In genomic region chr17:35048685-35049379, GRCh38 we compare ENCODE assay signal across 15 cellular contexts. TPM values are rescaled to one million over a fixed set of nuclear protein-coding genes. Genes with fewer than 3 reads are reported as not detected.
DNase-seq lines count a peak whose midpoint lies in the region; TF ChIP-seq lines count a peak whose summit lies in the region.
"Had no signal": no experiment of that assay in that cellular context is flagged by ENCODE, and none has a peak within 500 bp of the region (broad histone marks: within the 10 kb centered on the region; RNA-seq: fewer than 3 reads in every experiment).

No MANE protein-coding gene starts in this region.

- H3K4me3 ChIP-seq in WERI-Rb-1 (ENCODE audit: low read depth, low read length) (no peak overlapping the region), spleen (no peak overlapping the region)
- H3K4me3 ChIP-seq: adrenal gland, GM12878 had no signal

- peaks cover 46 to 100% (median 71%) of the 10 kb centered on the region in 6 donors for H3K4me1 ChIP-seq in spleen

- no peaks in the 10 kb centered on the region for H3K9me3 Mint-ChIP-seq in activated CD4-positive, alpha-beta T cell treated with anti-CD3 and anti-CD28 coated beads, Interleukin-2, amount 10 ng/mL, durations not matched to agents 24 days and 14 days
- H3K9me3 Mint-ChIP-seq in nephron progenitor cell: no peaks in the 10 kb centered on the region
- H3K9me3 Mint-ChIP-seq: HFFc6 had no signal

- H3K27me3 Mint-ChIP-seq in activated CD4-positive, alpha-beta T cell treated with anti-CD3 and anti-CD28 coated beads, Interleukin-2, amount 10 ng/mL, durations not matched to agents 24 days and 14 days: no peaks in the 10 kb centered on the region
- H3K27me3 Mint-ChIP-seq in nephron progenitor cell (ENCODE audit: low read depth, poor library complexity): peaks cover 4% of the 10 kb centered on the region

- H3K36me3 Mint-ChIP-seq in activated CD4-positive, alpha-beta T cell treated with anti-CD3 and anti-CD28 coated beads, Interleukin-2, amount 10 ng/mL, durations not matched to agents 24 days and 14 days (ENCODE audit: low read depth): peaks cover 16% of the 10 kb centered on the region
- H3K36me3 Mint-ChIP-seq in nephron progenitor cell (ENCODE audit: low read depth): no peaks in the 10 kb centered on the region

- no peak for TF ChIP-seq POLR2A in spleen (IDR thresholded peaks at IDR 0.05)

- intact Hi-C loops in activated CD4-positive, alpha-beta T cell treated with anti-CD3 and anti-CD28 coated beads, Interleukin-2, amount 10 ng/mL, durations not matched to agents 24 days and 14 days (cut with micrococcal nuclease): loop anchor here (5.0 kb wide), 1 partner anchor 193 kb away; the partner anchor contains the start of gene SLFN5
- intact Hi-C loops in spleen (cut with DNase I; ENCODE audit: low total_unique reads): no loop called here

- H3K9me3 ChIP-seq in WERI-Rb-1 (ENCODE audit: severe bottlenecking) (no peaks in the 10 kb centered on the region), spleen (no peaks in the 10 kb centered on the region)
- H3K9me3 ChIP-seq: adrenal gland had no signal

- peak overlapping the region; percentile 28 for H3K4me3 Mint-ChIP-seq in activated CD4-positive, alpha-beta T cell treated with anti-CD3 and anti-CD28 coated beads, Interleukin-2, amount 10 ng/mL, durations not matched to agents 24 days and 14 days
- no peak overlapping the region for H3K4me3 Mint-ChIP-seq in nephron progenitor cell
- H3K4me3 Mint-ChIP-seq: HFFc6 had no signal

- TF ChIP-seq CTCF in WERI-Rb-1 (IDR thresholded peaks at IDR 0.05; ENCODE audit: low read depth, low read length): no peak
- no peak for TF ChIP-seq CTCF in spleen (IDR thresholded peaks at IDR 0.05 in 8 of 11, conservative IDR thresholded peaks at IDR 0.05 in 3 of 11)
- no peak for TF ChIP-seq CTCF in nephron progenitor cell (IDR thresholded peaks at IDR 0.05)

- H3K27ac ChIP-seq in WERI-Rb-1: peak overlapping the region; percentile 52
- H3K27ac ChIP-seq in cingulate gyrus (ENCODE audit: low read depth, low read length): peak overlapping the region; percentile 65
- H3K27ac ChIP-seq in spleen: peak overlapping the region in 6 of 8 donors; percentile 23 to 90 (median 88)
- H3K27ac ChIP-seq: adrenal gland had no signal

- 76 to 91% (median 86%) methylated on average over 3 of the region's 3 CpGs for WGBS in spleen, 5 donors

- H3K36me3 ChIP-seq in WERI-Rb-1 (no peaks in the 10 kb centered on the region), spleen (no peaks in the 10 kb centered on the region)
- H3K36me3 ChIP-seq: adrenal gland had no signal

- peak overlapping the region; percentile 17 for H3K27ac Mint-ChIP-seq in activated CD4-positive, alpha-beta T cell treated with anti-CD3 and anti-CD28 coated beads, Interleukin-2, amount 10 ng/mL, durations not matched to agents 24 days and 14 days
- no peak overlapping the region for H3K27ac Mint-ChIP-seq in nephron progenitor cell
- H3K27ac Mint-ChIP-seq: HFFc6 had no signal

- DNase-seq in activated CD4-positive, alpha-beta T cell treated with anti-CD3 and anti-CD28 coated beads, Interleukin-2, amount 10 ng/mL, durations not matched to agents 24 days and 14 days: no peak
- DNase-seq in activated CD4-positive, alpha-beta T cell treated with anti-CD3 and anti-CD28 coated beads, Interleukin-2, amount 50 U/mL, for 1 hour: no peak
- DNase-seq in WERI-Rb-1 (peak; percentile 23), spleen (no peak), NCI-H2227 treated with DMSO at 0.1 percent for 48 hours (lab: John Stamatoyannopoulos, UW) (no peak), NK-92 (lab: John Stamatoyannopoulos, UW; ENCODE audit: unreplicated experiment) (no peak), nephron progenitor cell (no peak)
- DNase-seq: activated CD4-positive, alpha-beta T cell treated with anti-CD3 and anti-CD28 coated beads, Interleukin-2, amount 50 U/mL, for 48 hours; adrenal gland; HFFc6; IMR-90; Right ventricle myocardium superior; T1000 had no signal

- H3K27me3 ChIP-seq in WERI-Rb-1 (ENCODE audit: insufficient read depth, low read depth, severe bottlenecking) (no peaks in the 10 kb centered on the region), spleen (replicated peaks in 1 of 7) (no peaks in the 10 kb centered on the region)
- H3K27me3 ChIP-seq: adrenal gland had no signal

- peaks cover 56% of the 10 kb centered on the region for H3K4me1 Mint-ChIP-seq in activated CD4-positive, alpha-beta T cell treated with anti-CD3 and anti-CD28 coated beads, Interleukin-2, amount 10 ng/mL, durations not matched to agents 24 days and 14 days
- peaks cover 5% of the 10 kb centered on the region for H3K4me1 Mint-ChIP-seq in nephron progenitor cell

RNA-seq across cellular contexts. Expression of gene RFFL, which starts 14.7 kb away (rescaled TPM):
- 23.5 TPM in 2 replicates for total RNA-seq in activated CD4-positive, alpha-beta T cell treated with anti-CD3 and anti-CD28 coated beads, Interleukin-2, amount 10 ng/mL, durations not matched to agents 24 days and 14 days
- 10 to 100 TPM; 28.1 to 39.7 (median 33.0) TPM for total RNA-seq in spleen
- polyA plus RNA-seq in spleen: 1 to 10 TPM; 5.7 to 9.2 (median 7.4) TPM
